ENCODE assay signal across 1 cellular context in the genomic region with DNA sequence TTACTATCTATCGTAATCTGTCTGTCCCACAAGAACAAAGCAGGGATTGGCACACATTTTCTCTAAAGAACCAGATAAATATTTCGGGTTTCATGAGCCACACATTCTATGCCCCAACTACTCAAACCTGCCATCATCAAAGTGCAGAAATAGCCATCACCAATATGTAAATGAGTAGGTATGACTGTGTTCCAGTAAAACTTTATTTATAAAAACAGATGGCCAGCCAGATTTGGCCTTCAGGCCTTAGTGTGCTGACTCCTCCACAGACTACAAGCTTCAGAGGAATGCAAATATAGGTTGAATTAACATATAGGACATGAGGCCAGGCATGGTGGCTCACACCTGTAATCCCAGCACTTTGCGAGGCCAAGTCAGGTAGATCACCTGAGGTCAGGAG.
A peak's percentile ranks its signal among the peaks of the same experiment; 100 is the strongest.
TF ChIP-seq lines count a peak whose summit lies in the region.

No MANE protein-coding gene starts in this region.

TF ChIP-seq in K562, 482 proteins besides CTCF, POLR2A, EP300 and RAD21:
- TF ChIP-seq GATA2 (CRISPR knock-in tag; IDR thresholded peaks at IDR 0.05) = 0 out of 2 replicates have a peak, but pooled peaks have one; percentile 6
- TF ChIP-seq ZNF212 (CRISPR knock-in tag; IDR thresholded peaks at IDR 0.05) = no peak
- TF ChIP-seq, protein P1, sequence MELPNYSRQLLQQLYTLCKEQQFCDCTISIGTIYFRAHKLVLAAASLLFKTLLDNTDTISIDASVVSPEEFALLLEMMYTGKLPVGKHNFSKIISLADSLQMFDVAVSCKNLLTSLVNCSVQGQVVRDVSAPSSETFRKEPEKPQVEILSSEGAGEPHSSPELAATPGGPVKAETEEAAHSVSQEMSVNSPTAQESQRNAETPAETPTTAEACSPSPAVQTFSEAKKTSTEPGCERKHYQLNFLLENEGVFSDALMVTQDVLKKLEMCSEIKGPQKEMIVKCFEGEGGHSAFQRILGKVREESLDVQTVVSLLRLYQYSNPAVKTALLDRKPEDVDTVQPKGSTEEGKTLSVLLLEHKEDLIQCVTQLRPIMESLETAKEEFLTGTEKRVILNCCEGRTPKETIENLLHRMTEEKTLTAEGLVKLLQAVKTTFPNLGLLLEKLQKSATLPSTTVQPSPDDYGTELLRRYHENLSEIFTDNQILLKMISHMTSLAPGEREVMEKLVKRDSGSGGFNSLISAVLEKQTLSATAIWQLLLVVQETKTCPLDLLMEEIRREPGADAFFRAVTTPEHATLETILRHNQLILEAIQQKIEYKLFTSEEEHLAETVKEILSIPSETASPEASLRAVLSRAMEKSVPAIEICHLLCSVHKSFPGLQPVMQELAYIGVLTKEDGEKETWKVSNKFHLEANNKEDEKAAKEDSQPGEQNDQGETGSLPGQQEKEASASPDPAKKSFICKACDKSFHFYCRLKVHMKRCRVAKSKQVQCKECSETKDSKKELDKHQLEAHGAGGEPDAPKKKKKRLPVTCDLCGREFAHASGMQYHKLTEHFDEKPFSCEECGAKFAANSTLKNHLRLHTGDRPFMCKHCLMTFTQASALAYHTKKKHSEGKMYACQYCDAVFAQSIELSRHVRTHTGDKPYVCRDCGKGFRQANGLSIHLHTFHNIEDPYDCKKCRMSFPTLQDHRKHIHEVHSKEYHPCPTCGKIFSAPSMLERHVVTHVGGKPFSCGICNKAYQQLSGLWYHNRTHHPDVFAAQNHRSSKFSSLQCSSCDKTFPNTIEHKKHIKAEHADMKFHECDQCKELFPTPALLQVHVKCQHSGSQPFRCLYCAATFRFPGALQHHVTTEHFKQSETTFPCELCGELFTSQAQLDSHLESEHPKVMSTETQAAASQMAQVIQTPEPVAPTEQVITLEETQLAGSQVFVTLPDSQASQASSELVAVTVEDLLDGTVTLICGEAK (IDR thresholded peaks at IDR 0.05) = peak; percentile 91
- TF ChIP-seq, protein P1 (CRISPR knock-in tag; IDR thresholded peaks at IDR 0.05) = peak; percentile 95
- no peak for TF ChIP-seq POLR2AphosphoS2 (IDR thresholded peaks at IDR 0.05; ENCODE audit: low read length)
